ENCODE assay signal across 25 cellular contexts in genomic region chrX:45799576-45799975, GRCh38.
DNase-seq lines count a peak whose midpoint lies in the region; ATAC-seq lines count a peak whose summit lies in the region.
"Had no signal": no experiment of that assay in that cellular context is flagged by ENCODE, and none has a peak within 500 bp of the region (broad histone marks: within the 10 kb centered on the region; RNA-seq: fewer than 3 reads in every experiment).

No MANE protein-coding gene starts in this region.

- no peak overlapping the region for H2BK15ac ChIP-seq in mesenchymal stem cell (ENCODE audit: low read depth, poor library complexity, severe bottlenecking)

- H3K36me3 ChIP-seq in CD4-positive, alpha-beta memory T cell (ENCODE audit: insufficient read depth, low read length), result no peaks in the 10 kb centered on the region
- H3K36me3 ChIP-seq in mesenchymal stem cell (ENCODE audit: control insufficient read depth in 1 of 2, insufficient read depth in 2 of 2, low read depth in 1 of 2, low read length in 2 of 2), result peaks cover 0 to 3% of the 10 kb centered on the region in 2 experiments
- H3K36me3 ChIP-seq: esophagus muscularis mucosa, heart left ventricle, neutrophil, Peyer's patch, sigmoid colon, upper lobe of left lung had no signal

- no peaks in the 10 kb centered on the region for H3K27me3 ChIP-seq in CD4-positive, alpha-beta memory T cell (ENCODE audit: insufficient read depth, low read length)
- H3K27me3 ChIP-seq in mesenchymal stem cell (ENCODE audit: control insufficient read depth in 1 of 2, insufficient read depth in 1 of 2, low read length in 2 of 2), result peaks cover 0 to 8% of the 10 kb centered on the region in 2 experiments
- H3K27me3 ChIP-seq: esophagus muscularis mucosa, neutrophil, Peyer's patch, sigmoid colon, upper lobe of left lung had no signal

- H3K4me3 ChIP-seq in CD4-positive, alpha-beta memory T cell (ENCODE audit: low read length in 2 of 2), result peak overlapping the region in 1 of 2 donors; percentile 17
- H3K4me3 ChIP-seq in mesenchymal stem cell (ENCODE audit: insufficient read depth in 1 of 2, low read depth in 1 of 2, low read length in 2 of 2), result peak overlapping the region in 1 of 2 experiments; percentile 19
- H3K4me3 ChIP-seq: esophagus muscularis mucosa, GM12878, heart left ventricle, sigmoid colon, upper lobe of left lung had no signal

- POLR2A ChIA-PET in CD4-positive, alpha-beta memory T cell (lab: Charles Lee; ENCODE audit: partially characterized antibody), result interaction anchor here (1.4 to 5.3 kb wide), 5 partner anchors 29 to 51 kb away, joined by 5 to 46 read pairs (median 9); no protein-coding TSS in a partner anchor

- no peak overlapping the region for H2BK120ac ChIP-seq in mesenchymal stem cell (ENCODE audit: low read depth, low read length)

- H3K4me2 ChIP-seq in mesenchymal stem cell (ENCODE audit: low read length, poor library complexity, severe bottlenecking), result no peak overlapping the region

- no peak overlapping the region for H2AK5ac ChIP-seq in mesenchymal stem cell (ENCODE audit: low read length, severe bottlenecking)

- WGBS in mesenchymal stem cell, result 100% methylated on average over 3 of the region's 6 CpGs

- H4K8ac ChIP-seq in mesenchymal stem cell (ENCODE audit: low read length), result peak overlapping the region; percentile 28

- H3K27me3 Mint-ChIP-seq in T-helper 1 cell treated with Interleukin-12 subunit alpha and Interleukin-12 subunit beta and Interleukin-4 antibody, amounts not matched to agents 30 μg/mL and 1 μg/mL, for 36 hours (ENCODE audit: low read depth), result no peaks in the 10 kb centered on the region
- no peaks in the 10 kb centered on the region for H3K27me3 Mint-ChIP-seq in CD4-positive, alpha-beta memory T cell
- peaks cover 3% of the 10 kb centered on the region for H3K27me3 Mint-ChIP-seq in activated T-helper 1 cell treated with anti-CD3 and anti-CD28 coated beads, Interleukin-12 subunit alpha, Interleukin-12 subunit beta, Interleukin-2, Interleukin-4 antibody, amounts not matched to agents 30 ng/mL and 10 ng/mL and 1 ng/mL, durations not matched to agents 14 hours and 24 hours and 36 hours (ENCODE audit: insufficient read depth)
- H3K27me3 Mint-ChIP-seq: activated B cell treated with CpG ODN at 0.5 μM for 24 hours had no signal

- H3K23ac ChIP-seq in mesenchymal stem cell (ENCODE audit: low read length in 2 of 2), result no peak overlapping the region

- H3K27ac Mint-ChIP-seq in T-helper 1 cell treated with Interleukin-12 subunit alpha and Interleukin-12 subunit beta and Interleukin-4 antibody, amounts not matched to agents 30 μg/mL and 1 μg/mL, for 36 hours, result peak overlapping the region; percentile 26
- peak overlapping the region; percentile 79 to 86 (median 84) for H3K27ac Mint-ChIP-seq in CD4-positive, alpha-beta memory T cell
- H3K27ac Mint-ChIP-seq in activated T-helper 1 cell treated with anti-CD3 and anti-CD28 coated beads, Interleukin-12 subunit alpha, Interleukin-12 subunit beta, Interleukin-2, Interleukin-4 antibody, amounts not matched to agents 30 ng/mL and 10 ng/mL and 1 ng/mL, durations not matched to agents 14 hours and 24 hours and 36 hours, result peak overlapping the region; percentile 34
- H3K27ac Mint-ChIP-seq: activated B cell treated with CpG ODN at 0.5 μM for 24 hours had no signal

- H2BK12ac ChIP-seq in mesenchymal stem cell (ENCODE audit: low read length in 2 of 2), result peak overlapping the region in 1 of 2 experiments; percentile 94

- peak overlapping the region; percentile 73 for H3K9ac ChIP-seq in mesenchymal stem cell (ENCODE audit: low read length)

- no peaks in the 10 kb centered on the region for H3K9me3 Mint-ChIP-seq in T-helper 1 cell treated with Interleukin-12 subunit alpha and Interleukin-12 subunit beta and Interleukin-4 antibody, amounts not matched to agents 30 μg/mL and 1 μg/mL, for 36 hours
- H3K9me3 Mint-ChIP-seq in CD4-positive, alpha-beta memory T cell, result no peaks in the 10 kb centered on the region
- no peaks in the 10 kb centered on the region for H3K9me3 Mint-ChIP-seq in activated T-helper 1 cell treated with anti-CD3 and anti-CD28 coated beads, Interleukin-12 subunit alpha, Interleukin-12 subunit beta, Interleukin-2, Interleukin-4 antibody, amounts not matched to agents 30 ng/mL and 10 ng/mL and 1 ng/mL, durations not matched to agents 14 hours and 24 hours and 36 hours
- H3K9me3 Mint-ChIP-seq: activated B cell treated with CpG ODN at 0.5 μM for 24 hours had no signal

- peaks cover 40% of the 10 kb centered on the region for H3K4me1 Mint-ChIP-seq in T-helper 1 cell treated with Interleukin-12 subunit alpha and Interleukin-12 subunit beta and Interleukin-4 antibody, amounts not matched to agents 30 μg/mL and 1 μg/mL, for 36 hours (ENCODE audit: low read depth)
- H3K4me1 Mint-ChIP-seq in CD4-positive, alpha-beta memory T cell, result peaks cover 38 to 76% (median 53%) of the 10 kb centered on the region in 4 donors
- H3K4me1 Mint-ChIP-seq in activated T-helper 1 cell treated with anti-CD3 and anti-CD28 coated beads, Interleukin-12 subunit alpha, Interleukin-12 subunit beta, Interleukin-2, Interleukin-4 antibody, amounts not matched to agents 30 ng/mL and 10 ng/mL and 1 ng/mL, durations not matched to agents 14 hours and 24 hours and 36 hours (ENCODE audit: low read depth), result peaks cover 69% of the 10 kb centered on the region

- ATAC-seq in GM21447 (IDR thresholded peaks at IDR 0.05; ENCODE audit: unreplicated experiment) (no peak), GM19467 (IDR thresholded peaks at IDR 0.05; ENCODE audit: unreplicated experiment) (no peak)
- ATAC-seq: GM12878, heart left ventricle, HepG2 had no signal

- no peak overlapping the region for H3K14ac ChIP-seq in mesenchymal stem cell (ENCODE audit: low read length in 2 of 2)

- peak overlapping the region; percentile 54 for H3K27ac ChIP-seq in CD4-positive, alpha-beta memory T cell (ENCODE audit: low read depth, low read length)
- peak overlapping the region; percentile 80 for H3K27ac ChIP-seq in mesenchymal stem cell (ENCODE audit: low read length, poor library complexity, severe bottlenecking)
- H3K27ac ChIP-seq: esophagus muscularis mucosa, heart left ventricle, neutrophil, Peyer's patch, sigmoid colon, upper lobe of left lung had no signal

- H3K36me3 Mint-ChIP-seq in T-helper 1 cell treated with Interleukin-12 subunit alpha and Interleukin-12 subunit beta and Interleukin-4 antibody, amounts not matched to agents 30 μg/mL and 1 μg/mL, for 36 hours (ENCODE audit: low read depth), result peaks cover 10% of the 10 kb centered on the region
- no peaks in the 10 kb centered on the region for H3K36me3 Mint-ChIP-seq in CD4-positive, alpha-beta memory T cell
- H3K36me3 Mint-ChIP-seq in activated T-helper 1 cell treated with anti-CD3 and anti-CD28 coated beads, Interleukin-12 subunit alpha, Interleukin-12 subunit beta, Interleukin-2, Interleukin-4 antibody, amounts not matched to agents 30 ng/mL and 10 ng/mL and 1 ng/mL, durations not matched to agents 14 hours and 24 hours and 36 hours (ENCODE audit: low read depth), result peaks cover 34% of the 10 kb centered on the region

- no peak overlapping the region for H4K91ac ChIP-seq in mesenchymal stem cell (ENCODE audit: low read length)

- H3K9me3 ChIP-seq in CD4-positive, alpha-beta memory T cell (ENCODE audit: control insufficient read depth in 1 of 2, low read length in 2 of 2), result no peaks in the 10 kb centered on the region
- H3K9me3 ChIP-seq in mesenchymal stem cell (ENCODE audit: control insufficient read depth, low read length), result no peaks in the 10 kb centered on the region
- H3K9me3 ChIP-seq: esophagus muscularis mucosa, heart left ventricle, neutrophil, Peyer's patch, sigmoid colon, upper lobe of left lung had no signal

- H3K79me1 ChIP-seq in mesenchymal stem cell (replicated peaks; ENCODE audit: low read length, poor library complexity, severe bottlenecking), result no peaks in the 10 kb centered on the region

- intact Hi-C loops in CD4-positive, alpha-beta memory T cell (cut with micrococcal nuclease), result loop anchor here (5.0 kb wide), 1 partner anchor 282 kb away; no protein-coding TSS in a partner anchor
- intact Hi-C loops in activated T-helper 1 cell treated with anti-CD3 and anti-CD28 coated beads, Interleukin-12 subunit alpha, Interleukin-12 subunit beta, Interleukin-2, Interleukin-4 antibody, amounts not matched to agents 30 ng/mL and 10 ng/mL and 1 ng/mL, durations not matched to agents 14 hours and 24 hours and 36 hours (cut with micrococcal nuclease), result no loop called here

- no peak overlapping the region for H3K4ac ChIP-seq in mesenchymal stem cell (ENCODE audit: low read depth in 1 of 2, low read length in 2 of 2)

- peak overlapping the region in 1 of 2 experiments; percentile 12 for H3K18ac ChIP-seq in mesenchymal stem cell (ENCODE audit: low read depth in 1 of 2, low read length in 2 of 2)

- no peak for DNase-seq in T-helper 1 cell
- no peak for DNase-seq in CD4-positive, alpha-beta memory T cell
- DNase-seq in activated T-helper 1 cell treated with anti-CD3 and anti-CD28 coated beads, Interleukin-12 subunit alpha, Interleukin-12 subunit beta, Interleukin-2, Interleukin-4 antibody, amounts not matched to agents 30 ng/mL and 10 ng/mL and 1 ng/mL, durations not matched to agents 14 hours and 24 hours and 36 hours (ENCODE audit: low spot score), result no peak
- no peak for DNase-seq in mesenchymal stem cell
- no peak for DNase-seq in central memory CD4-positive, alpha-beta T cell
- DNase-seq: ACHN; activated B cell treated with CpG ODN at 0.5 μM for 24 hours; COR-L47; dermis blood vessel endothelial cell; heart left ventricle; kidney glomerular epithelial cell; midbrain; NCI-H187 treated with DMSO at 0.1 percent for 48 hours; NCI-H510A treated with DMSO at 0.1 percent for 48 hours; Peyer's patch; sigmoid colon; stimulated activated CD4-positive, alpha-beta T cell treated with anti-CD3 and anti-CD28 coated beads, Interleukin-4, amount 100 ng/mL, for 4 hours; upper lobe of left lung had no signal

- CTCF ChIA-PET in CD4-positive, alpha-beta memory T cell (lab: Charles Lee; ENCODE audit: partially characterized antibody), result interaction anchor here (1.2 to 3.0 kb wide), 2 partner anchors 41 to 43 kb away, joined by 4 to 19 read pairs; no protein-coding TSS in a partner anchor

- H3K4me3 Mint-ChIP-seq in T-helper 1 cell treated with Interleukin-12 subunit alpha and Interleukin-12 subunit beta and Interleukin-4 antibody, amounts not matched to agents 30 μg/mL and 1 μg/mL, for 36 hours, result no peak overlapping the region
- H3K4me3 Mint-ChIP-seq in CD4-positive, alpha-beta memory T cell, result peak overlapping the region; percentile 63 to 84 (median 77)
- peak overlapping the region; percentile 30 for H3K4me3 Mint-ChIP-seq in activated T-helper 1 cell treated with anti-CD3 and anti-CD28 coated beads, Interleukin-12 subunit alpha, Interleukin-12 subunit beta, Interleukin-2, Interleukin-4 antibody, amounts not matched to agents 30 ng/mL and 10 ng/mL and 1 ng/mL, durations not matched to agents 14 hours and 24 hours and 36 hours
- H3K4me3 Mint-ChIP-seq: activated B cell treated with CpG ODN at 0.5 μM for 24 hours had no signal

- H2AFZ ChIP-seq in mesenchymal stem cell (ENCODE audit: low read depth, low read length), result no peak overlapping the region

- peaks cover 84% of the 10 kb centered on the region for H3K4me1 ChIP-seq in CD4-positive, alpha-beta memory T cell (ENCODE audit: insufficient read depth, low read length)
- H3K4me1 ChIP-seq in mesenchymal stem cell (ENCODE audit: control insufficient read depth, insufficient read depth, low read depth, low read length), result peaks cover 6% of the 10 kb centered on the region
- H3K4me1 ChIP-seq: Peyer's patch, sigmoid colon had no signal

- H2BK5ac ChIP-seq in mesenchymal stem cell (ENCODE audit: low read depth, low read length, poor library complexity, severe bottlenecking), result no peak overlapping the region

Comparison
In these comparisons a context has a peak if more than half of its experiments do, and no peak if none do; other contexts are left out.
1. H3K27ac Mint-ChIP-seq: peak in every context shown above with its lines; median percentile 84 in CD4-positive, alpha-beta memory T cell; 34 in activated T-helper 1 cell treated with anti-CD3 and anti-CD28 coated beads, Interleukin-12 subunit alpha, Interleukin-12 subunit beta, Interleukin-2, Interleukin-4 antibody, amounts not matched to agents 30 ng/mL and 10 ng/mL and 1 ng/mL, durations not matched to agents 14 hours and 24 hours and 36 hours; 26 in T-helper 1 cell treated with Interleukin-12 subunit alpha and Interleukin-12 subunit beta and Interleukin-4 antibody, amounts not matched to agents 30 μg/mL and 1 μg/mL, for 36 hours.